Comparison of ENCODE assay signal across 25 cellular contexts in the genomic region with DNA sequence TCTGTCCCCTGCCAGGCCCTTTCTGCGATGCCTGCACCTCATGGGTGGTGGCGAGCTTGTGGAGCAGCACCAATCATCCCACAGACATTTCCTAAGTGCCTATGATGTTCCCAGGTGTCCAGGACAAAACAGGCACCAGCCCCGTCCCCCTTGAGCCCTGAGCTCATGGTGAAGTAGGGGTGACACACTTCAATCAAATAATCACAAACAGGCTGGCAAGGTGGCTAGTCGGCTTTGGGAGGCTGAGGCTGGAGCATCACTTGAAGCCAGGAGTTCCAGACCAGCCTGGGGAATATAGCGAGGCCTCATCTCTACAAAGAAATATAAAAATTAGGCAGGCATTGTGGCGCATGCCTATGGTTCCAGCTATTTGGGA. TPM values are rescaled to one million over a fixed set of nuclear protein-coding genes. Genes with fewer than 3 reads are reported as not detected.
DNase-seq lines count a peak whose midpoint lies in the region; ATAC-seq and TF ChIP-seq lines count a peak whose summit lies in the region.
"Had no signal": no experiment of that assay in that cellular context is flagged by ENCODE, and none has a peak within 500 bp of the region (broad histone marks: within the 10 kb centered on the region; RNA-seq: fewer than 3 reads in every experiment).

No MANE protein-coding gene starts in this region.

- H3K27me3 Mint-ChIP-seq in T-helper 17 cell (no peaks in the 10 kb centered on the region), mesothelial cell of epicardium (ENCODE audit: low read depth) (no peaks in the 10 kb centered on the region)
- H3K27me3 Mint-ChIP-seq: activated B cell treated with CpG ODN at 0.5 μM for 24 hours; activated CD4-positive, alpha-beta memory T cell treated with anti-CD3 and anti-CD28 coated beads for 36 hours; activated naive CD8-positive, alpha-beta T cell treated with anti-CD3 and anti-CD28 coated beads, Interleukin-2, amount 10 ng/mL, durations not matched to agents 7 days and 5 days; stimulated activated naive CD8-positive, alpha-beta T cell treated with anti-CD3 and anti-CD28 coated beads, Interleukin-15, Interleukin-2, amounts not matched to agents 100 ng/mL and 50 ng/mL, for 24 hours had no signal

- H3K27ac Mint-ChIP-seq in T-helper 17 cell (peak overlapping the region; percentile 37), mesothelial cell of epicardium (peak overlapping the region; percentile 68)
- H3K27ac Mint-ChIP-seq: activated B cell treated with CpG ODN at 0.5 μM for 24 hours; activated CD4-positive, alpha-beta memory T cell treated with anti-CD3 and anti-CD28 coated beads for 36 hours; activated naive CD8-positive, alpha-beta T cell treated with anti-CD3 and anti-CD28 coated beads, Interleukin-2, amount 10 ng/mL, durations not matched to agents 7 days and 5 days; stimulated activated naive CD8-positive, alpha-beta T cell treated with anti-CD3 and anti-CD28 coated beads, Interleukin-15, Interleukin-2, amounts not matched to agents 100 ng/mL and 50 ng/mL, for 24 hours had no signal

- TF ChIP-seq CTCF in 22Rv1 (IDR thresholded peaks at IDR 0.05) (no peak), mesothelial cell of epicardium (IDR thresholded peaks at IDR 0.05; ENCODE audit: unreplicated experiment) (no peak)

- ATAC-seq in T-helper 17 cell: no peak
- ATAC-seq: Right ventricle myocardium inferior had no signal

- H3K27ac ChIP-seq in 22Rv1: peak overlapping the region; percentile 42; the same call in 1 of the 2 replicates
- H3K27ac ChIP-seq: tibial artery had no signal

- peaks cover 4% of the 10 kb centered on the region for H3K4me1 Mint-ChIP-seq in T-helper 17 cell
- peaks cover 57% of the 10 kb centered on the region for H3K4me1 Mint-ChIP-seq in mesothelial cell of epicardium
- H3K4me1 Mint-ChIP-seq: activated B cell treated with CpG ODN at 0.5 μM for 24 hours; activated naive CD8-positive, alpha-beta T cell treated with anti-CD3 and anti-CD28 coated beads, Interleukin-2, amount 10 ng/mL, durations not matched to agents 7 days and 5 days had no signal

- no peaks in the 10 kb centered on the region for H3K9me3 ChIP-seq in T-helper 17 cell (ENCODE audit: control insufficient read depth, low read length, poor library complexity, severe bottlenecking)
- H3K9me3 ChIP-seq: tibial artery had no signal

- no peaks in the 10 kb centered on the region for H3K9me3 Mint-ChIP-seq in mesothelial cell of epicardium
- H3K9me3 Mint-ChIP-seq: activated B cell treated with CpG ODN at 0.5 μM for 24 hours; activated CD4-positive, alpha-beta memory T cell treated with anti-CD3 and anti-CD28 coated beads for 36 hours; activated naive CD8-positive, alpha-beta T cell treated with anti-CD3 and anti-CD28 coated beads, Interleukin-2, amount 10 ng/mL, durations not matched to agents 7 days and 5 days; stimulated activated naive CD8-positive, alpha-beta T cell treated with anti-CD3 and anti-CD28 coated beads, Interleukin-15, Interleukin-2, amounts not matched to agents 100 ng/mL and 50 ng/mL, for 24 hours had no signal

- DNase-seq in T-helper 17 cell (no peak), mesothelial cell of epicardium (ENCODE audit: low spot score in 2 of 2, unreplicated experiment in 2 of 2) (no peak), NCI-H187 (lab: John Stamatoyannopoulos, UW) (no peak), HuH-7.5 (ENCODE audit: low spot score) (no peak), NCI-H2227 (lab: John Stamatoyannopoulos, UW; ENCODE audit: unreplicated experiment) (no peak)
- DNase-seq: activated B cell treated with CpG ODN at 0.5 μM for 24 hours; activated CD4-positive, alpha-beta memory T cell treated with anti-CD3 and anti-CD28 coated beads for 36 hours; activated naive CD8-positive, alpha-beta T cell treated with anti-CD3 and anti-CD28 coated beads, Interleukin-2, amount 10 ng/mL, durations not matched to agents 7 days and 5 days; DND-41; effector CD4-positive, alpha-beta T cell; foreskin melanocyte; hypothalamus; Karpas-422; NCI-H1694 treated with DMSO at 0.1 percent for 48 hours; NCI-H2227 treated with DMSO at 0.1 percent for 48 hours; NCI-H748 treated with DMSO at 0.1 percent for 48 hours; occipital lobe; stimulated activated CD4-positive, alpha-beta T cell treated with anti-CD3 and anti-CD28 coated beads, Interleukin-4, amount 100 ng/mL, for 4 hours; T1000 had no signal

- no peaks in the 10 kb centered on the region for H3K36me3 Mint-ChIP-seq in T-helper 17 cell (ENCODE audit: low read depth)
- H3K36me3 Mint-ChIP-seq in mesothelial cell of epicardium: peaks cover 3% of the 10 kb centered on the region
- H3K36me3 Mint-ChIP-seq: activated CD4-positive, alpha-beta memory T cell treated with anti-CD3 and anti-CD28 coated beads for 36 hours; activated naive CD8-positive, alpha-beta T cell treated with anti-CD3 and anti-CD28 coated beads, Interleukin-2, amount 10 ng/mL, durations not matched to agents 7 days and 5 days had no signal

- H3K4me3 Mint-ChIP-seq in T-helper 17 cell: no peak overlapping the region
- peak overlapping the region; percentile 87 for H3K4me3 Mint-ChIP-seq in mesothelial cell of epicardium
- H3K4me3 Mint-ChIP-seq: activated B cell treated with CpG ODN at 0.5 μM for 24 hours; activated CD4-positive, alpha-beta memory T cell treated with anti-CD3 and anti-CD28 coated beads for 36 hours; activated naive CD8-positive, alpha-beta T cell treated with anti-CD3 and anti-CD28 coated beads, Interleukin-2, amount 10 ng/mL, durations not matched to agents 7 days and 5 days; stimulated activated naive CD8-positive, alpha-beta T cell treated with anti-CD3 and anti-CD28 coated beads, Interleukin-15, Interleukin-2, amounts not matched to agents 100 ng/mL and 50 ng/mL, for 24 hours had no signal

RNA-seq across cellular contexts. Expression of gene PRSS8, which starts 0.7 kb away (rescaled TPM):
- total RNA-seq in T-helper 17 cell (not detected), mesothelial cell of epicardium (79.1 to 84.3 TPM (median 79.9 TPM) in 3 replicates)
- total RNA-seq: activated B cell treated with CpG ODN at 0.5 μM for 24 hours; activated CD4-positive, alpha-beta memory T cell treated with anti-CD3 and anti-CD28 coated beads for 36 hours; activated naive CD8-positive, alpha-beta T cell treated with anti-CD3 and anti-CD28 coated beads, Interleukin-2, amount 10 ng/mL, durations not matched to agents 7 days and 5 days; chondrocyte; HT1080; occipital lobe; Right ventricle myocardium inferior had no signal

RNA-seq across cellular contexts. Expression of gene PRSS36, which starts 13.6 kb away (rescaled TPM):
- total RNA-seq in T-helper 17 cell: under 1 TPM; 0.10 to 0.47 TPM
- total RNA-seq in mesothelial cell of epicardium: 0.96 to 1.7 TPM (median 1.4 TPM) in 3 replicates
- total RNA-seq: occipital lobe had no signal

RNA-seq across cellular contexts. Expression of gene KAT8, which starts 18.8 kb away (rescaled TPM):
- total RNA-seq in T-helper 17 cell (10 to 100 TPM; 86.7 to 97.6 TPM), mesothelial cell of epicardium (72.1 to 76.4 TPM (median 75.7 TPM) in 3 replicates)

RNA-seq across cellular contexts. Expression of gene BCKDK, which starts 28.1 kb away (rescaled TPM):
- 1 to 10 TPM; 8.5 to 9.9 TPM for total RNA-seq in T-helper 17 cell
- 36.4 to 37.3 TPM (median 37.0 TPM) in 3 replicates for total RNA-seq in mesothelial cell of epicardium

RNA-seq across cellular contexts. Expression of gene VKORC1, which starts 41.7 kb away (rescaled TPM):
- total RNA-seq in T-helper 17 cell (10 to 100 TPM; 30.6 to 31.7 TPM), mesothelial cell of epicardium (48.6 to 53.7 TPM (median 49.5 TPM) in 3 replicates)

Comparison
In these comparisons a context has a peak if more than half of its experiments do, and no peak if none do; other contexts are left out.
1. RNA of gene PRSS8, which starts 0.7 kb away (total RNA-seq): 79.1 to 84.3 TPM in mesothelial cell of epicardium; not detected in T-helper 17 cell; every median in the first group is over 10 times any median in the second.